10 cellular contexts compared by ENCODE assay signal in the genomic region with DNA sequence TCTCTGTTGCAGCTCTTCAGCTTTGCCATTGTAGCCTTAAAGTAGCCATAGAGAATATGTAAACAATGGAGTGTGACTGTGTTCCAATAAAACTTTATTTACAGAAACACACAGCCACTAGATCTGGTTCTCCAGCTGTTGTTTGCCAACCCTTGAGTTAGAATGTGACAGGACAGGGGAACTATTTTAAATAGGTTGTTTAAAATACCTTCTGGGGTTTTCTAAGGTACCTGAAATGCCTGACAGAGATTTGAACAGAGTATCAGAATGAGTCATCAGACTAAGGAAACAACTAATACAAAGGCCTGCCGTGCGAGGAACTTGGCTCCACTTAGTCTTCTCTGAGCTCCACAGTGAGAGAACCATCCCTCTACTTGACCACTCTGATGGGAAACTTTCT.
DNase-seq lines count a peak whose midpoint lies in the region; ATAC-seq, FAIRE-seq and TF ChIP-seq lines count a peak whose summit lies in the region.
"Had no signal": no experiment of that assay in that cellular context is flagged by ENCODE, and none has a peak within 500 bp of the region (broad histone marks: within the 10 kb centered on the region; RNA-seq: fewer than 3 reads in every experiment).

No MANE protein-coding gene starts in this region.

- no peaks in the 10 kb centered on the region for H3K27me3 Mint-ChIP-seq in CD4-positive, alpha-beta memory T cell

- H3K4me3 ChIP-seq in SK-N-SH (ENCODE audit: low read depth in 2 of 2, low read length in 1 of 2), result no peak overlapping the region
- H3K4me3 ChIP-seq in CD4-positive, alpha-beta memory T cell (ENCODE audit: low read length in 2 of 2), result no peak overlapping the region
- H3K4me3 ChIP-seq: thyroid gland had no signal

- TF ChIP-seq CTCF in SK-N-SH (IDR thresholded peaks at IDR 0.05), result no peak

- H3F3A ChIP-seq in SK-N-SH (replicated peaks; ENCODE audit: insufficient read depth), result no peaks in the 10 kb centered on the region

- no peaks in the 10 kb centered on the region for H4K20me1 ChIP-seq in SK-N-SH (ENCODE audit: insufficient read depth)

- POLR2A ChIA-PET in SK-N-SH (lab: Yijun Ruan, JAX), result no interaction called here
- POLR2A ChIA-PET in CD4-positive, alpha-beta memory T cell (lab: Charles Lee; ENCODE audit: partially characterized antibody), result no interaction called here

- H3K36me3 Mint-ChIP-seq in CD4-positive, alpha-beta memory T cell, result peaks cover 53 to 63% of the 10 kb centered on the region in 2 donors

- no peaks in the 10 kb centered on the region for H3K27me3 ChIP-seq in SK-N-SH (ENCODE audit: insufficient read depth)
- no peaks in the 10 kb centered on the region for H3K27me3 ChIP-seq in CD4-positive, alpha-beta memory T cell (ENCODE audit: insufficient read depth, low read length)
- H3K27me3 ChIP-seq: thyroid gland had no signal

- no peak for TF ChIP-seq RAD21 in SK-N-SH (IDR thresholded peaks at IDR 0.05; ENCODE audit: low read length)

- TF ChIP-seq EP300 in SK-N-SH (IDR thresholded peaks at IDR 0.05; ENCODE audit: borderline replicate concordance in 1 of 2, low read depth in 1 of 2, low read length in 1 of 2), result no peak

- ATAC-seq in SK-N-SH treated with all-trans-retinoic acid at 6 μM for 48 hours (no peak), HG02759 (IDR thresholded peaks at IDR 0.05; ENCODE audit: unreplicated experiment) (peak; percentile 100)

- H3K4me2 ChIP-seq in SK-N-SH, result no peak overlapping the region

- no peak overlapping the region for H3K27ac ChIP-seq in SK-N-SH (ENCODE audit: low read depth in 2 of 2, low read length in 1 of 2)
- no peak overlapping the region for H3K27ac ChIP-seq in CD4-positive, alpha-beta memory T cell (ENCODE audit: low read depth, low read length)
- H3K27ac ChIP-seq: thyroid gland had no signal

- H3K36me3 ChIP-seq in SK-N-SH (replicated peaks in 1 of 2; ENCODE audit: control insufficient read depth in 1 of 2, insufficient read depth in 2 of 2, low read length in 1 of 2), result peaks cover 23 to 46% of the 10 kb centered on the region in 2 experiments
- no peaks in the 10 kb centered on the region for H3K36me3 ChIP-seq in CD4-positive, alpha-beta memory T cell (ENCODE audit: insufficient read depth, low read length)

- 69% methylated on average over 2 of the region's 2 CpGs for WGBS in SK-N-SH (ENCODE audit: low lambda C conversion rate)

- H3K9me3 Mint-ChIP-seq in CD4-positive, alpha-beta memory T cell, result no peaks in the 10 kb centered on the region

- no peaks in the 10 kb centered on the region for H3K79me2 ChIP-seq in SK-N-SH (ENCODE audit: insufficient read depth)

- CTCF ChIA-PET in SK-N-SH (lab: Yijun Ruan, JAX), result no interaction called here
- CTCF ChIA-PET in CD4-positive, alpha-beta memory T cell (lab: Charles Lee; ENCODE audit: partially characterized antibody), result no interaction called here

- peaks cover 0 to 2% (median 0%) of the 10 kb centered on the region in 4 donors for H3K4me1 Mint-ChIP-seq in CD4-positive, alpha-beta memory T cell

- no peaks in the 10 kb centered on the region for H3K4me1 ChIP-seq in SK-N-SH (ENCODE audit: control insufficient read depth in 1 of 2, insufficient read depth in 2 of 2, low read depth in 1 of 2, low read length in 1 of 2)
- H3K4me1 ChIP-seq in CD4-positive, alpha-beta memory T cell (ENCODE audit: insufficient read depth, low read length), result no peaks in the 10 kb centered on the region
- H3K4me1 ChIP-seq: thyroid gland had no signal

- peak overlapping the region in 1 of 7 donors; percentile 2 for H3K27ac Mint-ChIP-seq in CD4-positive, alpha-beta memory T cell

- H3K4me3 Mint-ChIP-seq in CD4-positive, alpha-beta memory T cell, result no peak overlapping the region

- no peak for FAIRE-seq in RCC 7860 (lab: Jason Lieb, UNC)

- H3K9me2 ChIP-seq in SK-N-SH, result no peaks in the 10 kb centered on the region

- no peak overlapping the region for H3K9ac ChIP-seq in SK-N-SH

- DNase-seq in SK-N-SH (no peak), NCI-H226 (peak; percentile 16), pulmonary artery endothelial cell (ENCODE audit: low read depth, low spot score) (peak; percentile 40), NCI-H2081 (lab: John Stamatoyannopoulos, UW) (no peak), RCC 7860 (ENCODE audit: low spot score) (no peak)
- no peak for DNase-seq in CD4-positive, alpha-beta memory T cell
- DNase-seq: activated CD4-positive, CD25-positive, alpha-beta regulatory T cell had no signal

- intact Hi-C loops in CD4-positive, alpha-beta memory T cell (cut with micrococcal nuclease), result no loop called here

- H2AFZ ChIP-seq in SK-N-SH (ENCODE audit: low read depth), result no peak overlapping the region

- no peaks in the 10 kb centered on the region for H3K9me3 ChIP-seq in SK-N-SH
- no peaks in the 10 kb centered on the region for H3K9me3 ChIP-seq in CD4-positive, alpha-beta memory T cell (ENCODE audit: control insufficient read depth in 1 of 2, low read length in 2 of 2)

TF ChIP-seq in SK-N-SH, 30 proteins besides CTCF, POLR2A, EP300 and RAD21:
- TF ChIP-seq FOSL2 (IDR thresholded peaks at IDR 0.05; ENCODE audit: borderline replicate concordance, low read depth) (0 out of 2 replicates have a peak, but pooled peaks have one; percentile 8), RXRA (IDR thresholded peaks at IDR 0.05; ENCODE audit: borderline replicate concordance, low read depth) (no peak)

TF ChIP-seq in SK-N-SH treated with all-trans-retinoic acid at 6 μM for 48 hours, 23 proteins besides CTCF, POLR2A, EP300 and RAD21 (continues in another document):
- TF ChIP-seq ZNF70 (CRISPR knock-in tag; IDR thresholded peaks at IDR 0.05), result no peak
- no peak for TF ChIP-seq ZNF8 (CRISPR knock-in tag; IDR thresholded peaks at IDR 0.05)
- TF ChIP-seq GLIS3 (CRISPR knock-in tag; IDR thresholded peaks at IDR 0.05), result no peak
- TF ChIP-seq TOX (CRISPR knock-in tag; IDR thresholded peaks at IDR 0.05; ENCODE audit: borderline replicate concordance), result no peak
- no peak for TF ChIP-seq RARB (CRISPR knock-in tag; IDR thresholded peaks at IDR 0.05)
- TF ChIP-seq BACH2 (CRISPR knock-in tag; IDR thresholded peaks at IDR 0.05; ENCODE audit: borderline replicate concordance), result no peak
- TF ChIP-seq, protein P1, sequence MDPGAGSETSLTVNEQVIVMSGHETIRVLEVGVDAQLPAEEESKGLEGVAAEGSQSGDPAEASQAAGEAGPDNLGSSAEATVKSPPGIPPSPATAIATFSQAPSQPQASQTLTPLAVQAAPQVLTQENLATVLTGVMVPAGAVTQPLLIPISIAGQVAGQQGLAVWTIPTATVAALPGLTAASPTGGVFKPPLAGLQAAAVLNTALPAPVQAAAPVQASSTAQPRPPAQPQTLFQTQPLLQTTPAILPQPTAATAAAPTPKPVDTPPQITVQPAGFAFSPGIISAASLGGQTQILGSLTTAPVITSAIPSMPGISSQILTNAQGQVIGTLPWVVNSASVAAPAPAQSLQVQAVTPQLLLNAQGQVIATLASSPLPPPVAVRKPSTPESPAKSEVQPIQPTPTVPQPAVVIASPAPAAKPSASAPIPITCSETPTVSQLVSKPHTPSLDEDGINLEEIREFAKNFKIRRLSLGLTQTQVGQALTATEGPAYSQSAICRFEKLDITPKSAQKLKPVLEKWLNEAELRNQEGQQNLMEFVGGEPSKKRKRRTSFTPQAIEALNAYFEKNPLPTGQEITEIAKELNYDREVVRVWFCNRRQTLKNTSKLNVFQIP (CRISPR knock-in tag; IDR thresholded peaks at IDR 0.05; ENCODE audit: borderline replicate concordance, low read depth), result no peak
- TF ChIP-seq CSDC2 (CRISPR knock-in tag; IDR thresholded peaks at IDR 0.05), result no peak
- TF ChIP-seq, protein P2, sequence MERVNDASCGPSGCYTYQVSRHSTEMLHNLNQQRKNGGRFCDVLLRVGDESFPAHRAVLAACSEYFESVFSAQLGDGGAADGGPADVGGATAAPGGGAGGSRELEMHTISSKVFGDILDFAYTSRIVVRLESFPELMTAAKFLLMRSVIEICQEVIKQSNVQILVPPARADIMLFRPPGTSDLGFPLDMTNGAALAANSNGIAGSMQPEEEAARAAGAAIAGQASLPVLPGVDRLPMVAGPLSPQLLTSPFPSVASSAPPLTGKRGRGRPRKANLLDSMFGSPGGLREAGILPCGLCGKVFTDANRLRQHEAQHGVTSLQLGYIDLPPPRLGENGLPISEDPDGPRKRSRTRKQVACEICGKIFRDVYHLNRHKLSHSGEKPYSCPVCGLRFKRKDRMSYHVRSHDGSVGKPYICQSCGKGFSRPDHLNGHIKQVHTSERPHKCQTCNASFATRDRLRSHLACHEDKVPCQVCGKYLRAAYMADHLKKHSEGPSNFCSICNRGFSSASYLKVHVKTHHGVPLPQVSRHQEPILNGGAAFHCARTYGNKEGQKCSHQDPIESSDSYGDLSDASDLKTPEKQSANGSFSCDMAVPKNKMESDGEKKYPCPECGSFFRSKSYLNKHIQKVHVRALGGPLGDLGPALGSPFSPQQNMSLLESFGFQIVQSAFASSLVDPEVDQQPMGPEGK (CRISPR knock-in tag; IDR thresholded peaks at IDR 0.05; ENCODE audit: borderline replicate concordance), result no peak
- TF ChIP-seq ZFP3 (CRISPR knock-in tag; IDR thresholded peaks at IDR 0.05), result no peak
- TF ChIP-seq ZNF565 (CRISPR knock-in tag; conservative IDR thresholded peaks at IDR 0.05; ENCODE audit: low read depth), result no peak
- no peak for TF ChIP-seq PPARA (CRISPR knock-in tag; IDR thresholded peaks at IDR 0.05; ENCODE audit: borderline replicate concordance)
- no peak for TF ChIP-seq ZC3H10 (CRISPR knock-in tag; IDR thresholded peaks at IDR 0.05)
- no peak for TF ChIP-seq OSR1 (CRISPR knock-in tag; IDR thresholded peaks at IDR 0.05)
- TF ChIP-seq, protein P3, sequence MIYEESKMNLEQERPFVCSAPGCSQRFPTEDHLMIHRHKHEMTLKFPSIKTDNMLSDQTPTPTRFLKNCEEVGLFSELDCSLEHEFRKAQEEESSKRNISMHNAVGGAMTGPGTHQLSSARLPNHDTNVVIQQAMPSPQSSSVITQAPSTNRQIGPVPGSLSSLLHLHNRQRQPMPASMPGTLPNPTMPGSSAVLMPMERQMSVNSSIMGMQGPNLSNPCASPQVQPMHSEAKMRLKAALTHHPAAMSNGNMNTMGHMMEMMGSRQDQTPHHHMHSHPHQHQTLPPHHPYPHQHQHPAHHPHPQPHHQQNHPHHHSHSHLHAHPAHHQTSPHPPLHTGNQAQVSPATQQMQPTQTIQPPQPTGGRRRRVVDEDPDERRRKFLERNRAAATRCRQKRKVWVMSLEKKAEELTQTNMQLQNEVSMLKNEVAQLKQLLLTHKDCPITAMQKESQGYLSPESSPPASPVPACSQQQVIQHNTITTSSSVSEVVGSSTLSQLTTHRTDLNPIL (CRISPR knock-in tag; IDR thresholded peaks at IDR 0.05; ENCODE audit: low read depth), result no peak
- no peak for TF ChIP-seq SNAI2 (CRISPR knock-in tag; IDR thresholded peaks at IDR 0.05)
- no peak for TF ChIP-seq ESRRG (CRISPR knock-in tag; IDR thresholded peaks at IDR 0.05)
- no peak for TF ChIP-seq TCF4 (CRISPR knock-in tag; IDR thresholded peaks at IDR 0.05; ENCODE audit: borderline replicate concordance)

Comparison
In these comparisons a context has a peak if more than half of its experiments do, and no peak if none do; other contexts are left out.
1. DNase-seq: peak in NCI-H226 (single experiment) and pulmonary artery endothelial cell (single experiment); none in SK-N-SH (single experiment), NCI-H2081 (0 of 2), RCC 7860 (single experiment) and CD4-positive, alpha-beta memory T cell (0 of 5).